Comparison of ENCODE assay signal across 26 cellular contexts in the genomic region with DNA sequence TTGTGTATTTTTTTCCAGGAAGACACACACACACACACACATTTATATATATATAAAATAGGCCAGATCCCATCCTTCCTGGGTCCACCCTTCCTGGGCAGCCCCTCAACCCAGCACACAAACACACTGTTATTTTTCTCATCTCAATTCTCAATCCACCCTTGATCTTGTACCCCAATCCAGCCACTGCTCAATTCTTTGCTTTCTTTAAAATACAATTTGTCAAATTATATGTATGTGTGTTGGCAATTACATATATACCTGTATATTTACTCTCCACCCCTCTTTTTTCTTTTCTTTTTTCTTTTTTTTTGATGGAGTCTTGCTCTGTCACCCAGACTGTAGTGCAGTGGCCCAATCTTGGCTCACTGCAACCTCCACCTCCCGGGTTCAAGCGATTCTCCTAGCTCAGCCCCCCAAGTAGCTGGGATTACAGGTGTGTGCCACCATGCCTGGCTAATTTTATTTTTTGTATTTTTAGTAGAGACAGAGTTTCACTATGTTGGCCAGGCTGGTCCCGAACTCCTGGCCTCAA.
DNase-seq lines count a peak whose midpoint lies in the region; ATAC-seq, FAIRE-seq and TF ChIP-seq lines count a peak whose summit lies in the region.
"Had no signal": no experiment of that assay in that cellular context is flagged by ENCODE, and none has a peak within 500 bp of the region (broad histone marks: within the 10 kb centered on the region; RNA-seq: fewer than 3 reads in every experiment).

No MANE protein-coding gene starts in this region.

- no peak for FAIRE-seq in H1 (lab: Jason Lieb, UNC)
- FAIRE-seq: GM12892, H54, RCC 7860 had no signal

- POLR2A ChIA-PET in H1 (lab: Charles Lee; ENCODE audit: partially characterized antibody), result interaction anchor here (1.0 kb wide), 1 partner anchor 10 kb away, joined by 3 read pairs; no protein-coding TSS in a partner anchor

- no peaks in the 10 kb centered on the region for H3K79me2 ChIP-seq in H1 (ENCODE audit: control insufficient read depth in 1 of 2, insufficient read depth in 2 of 2, low read length in 2 of 2)

- no peak overlapping the region for H2AK5ac ChIP-seq in H1 (ENCODE audit: low read depth, low read length)

- no peaks in the 10 kb centered on the region for H3K27me3 Mint-ChIP-seq in stimulated activated naive CD8-positive, alpha-beta T cell treated with anti-CD3 and anti-CD28 coated beads, Interleukin-15, Interleukin-2, amounts not matched to agents 100 ng/mL and 50 ng/mL, for 24 hours
- no peaks in the 10 kb centered on the region for H3K27me3 Mint-ChIP-seq in naive B cell
- H3K27me3 Mint-ChIP-seq: CD4-positive, CD25-positive, alpha-beta regulatory T cell had no signal

- CTCF ChIA-PET in H1 (lab: Charles Lee; ENCODE audit: partially characterized antibody), result interaction anchor here (1.1 kb wide), 1 partner anchor 8 kb away, joined by 6 read pairs; no protein-coding TSS in a partner anchor

- no peak overlapping the region for H4K8ac ChIP-seq in H1 (ENCODE audit: extremely low read depth, insufficient read depth, low read length)

- H3K4ac ChIP-seq in H1 (replicated peaks; ENCODE audit: insufficient read length, low read depth, low read length), result no peak overlapping the region

- no peak overlapping the region for H3K4me3 Mint-ChIP-seq in stimulated activated naive CD8-positive, alpha-beta T cell treated with anti-CD3 and anti-CD28 coated beads, Interleukin-15, Interleukin-2, amounts not matched to agents 100 ng/mL and 50 ng/mL, for 24 hours
- H3K4me3 Mint-ChIP-seq in naive B cell, result no peak overlapping the region
- H3K4me3 Mint-ChIP-seq: activated T-cell treated with anti-CD3 and anti-CD28 coated beads, Interleukin-2, amount 50 U/mL, for 4 hours; CD4-positive, CD25-positive, alpha-beta regulatory T cell; immature natural killer cell; T-helper 1 cell treated with Interleukin-12 subunit alpha and Interleukin-12 subunit beta and Interleukin-4 antibody, amounts not matched to agents 30 μg/mL and 1 μg/mL, for 36 hours had no signal

- ATAC-seq in stimulated activated naive CD8-positive, alpha-beta T cell treated with anti-CD3 and anti-CD28 coated beads, Interleukin-15, Interleukin-2, amounts not matched to agents 100 U/mL and 50 U/mL, for 24 hours, result no peak
- ATAC-seq in naive B cell (ENCODE audit: low read depth in 2 of 2), result no peak
- ATAC-seq: activated T-cell treated with anti-CD3 and anti-CD28 coated beads, Interleukin-2, amount 50 U/mL, for 4 hours; left ventricle myocardium superior had no signal

- intact Hi-C loops in vagina (cut with DNase I), result no loop called here

- no peak overlapping the region for H2BK12ac ChIP-seq in H1 (ENCODE audit: low read depth, low read length)

- no peaks in the 10 kb centered on the region for H3K36me3 Mint-ChIP-seq in stimulated activated naive CD8-positive, alpha-beta T cell treated with anti-CD3 and anti-CD28 coated beads, Interleukin-15, Interleukin-2, amounts not matched to agents 100 ng/mL and 50 ng/mL, for 24 hours (ENCODE audit: low read depth)
- H3K36me3 Mint-ChIP-seq in naive B cell, result no peaks in the 10 kb centered on the region
- H3K36me3 Mint-ChIP-seq: immature natural killer cell had no signal

- no peaks in the 10 kb centered on the region for H3K36me3 ChIP-seq in H1 (ENCODE audit: control insufficient read depth in 2 of 4, insufficient read depth in 4 of 4, low read length in 3 of 4)
- H3K36me3 ChIP-seq in vagina, result no peaks in the 10 kb centered on the region
- H3K36me3 ChIP-seq: SJSA1 had no signal

- H2BK5ac ChIP-seq in H1 (ENCODE audit: low read depth, low read length), result no peak overlapping the region

- H3K14ac ChIP-seq in H1 (ENCODE audit: insufficient read length), result no peak overlapping the region

- no peak for TF ChIP-seq EP300 in H1 (IDR thresholded peaks at IDR 0.05; ENCODE audit: borderline replicate concordance in 1 of 2, low read depth in 2 of 2, low read length in 2 of 2)

- DNase-seq in stimulated activated naive CD8-positive, alpha-beta T cell treated with anti-CD3 and anti-CD28 coated beads, Interleukin-15, Interleukin-2, amounts not matched to agents 100 U/mL and 50 U/mL, for 24 hours, result no peak
- no peak for DNase-seq in H1 (ENCODE audit: low read depth in 1 of 2, low spot score in 2 of 2)
- no peak for DNase-seq in naive B cell
- no peak for DNase-seq in HK-2 (ENCODE audit: unreplicated experiment)
- no peak for DNase-seq in NCI-H2029 (lab: John Stamatoyannopoulos, UW)
- DNase-seq in vagina (ENCODE audit: extremely low spot score in 2 of 2), result no peak
- DNase-seq in GM10266 (ENCODE audit: extremely low spot score), result no peak
- DNase-seq: activated T-cell treated with anti-CD3 and anti-CD28 coated beads, Interleukin-2, amount 50 U/mL, for 4 hours; CD4-positive, CD25-positive, alpha-beta regulatory T cell; dermis blood vessel endothelial cell; DMS79; immature natural killer cell; left ventricle myocardium superior; NCI-H1105 treated with DMSO at 0.1 percent for 48 hours; NCI-H2081 treated with DMSO at 0.1 percent for 48 hours; NCI-H510A; NK-92 treated with Interleukin-12 subunit alpha and Interleukin-12 subunit beta, amount 100 ng/mL, for 24 hours; nucleus accumbens; stimulated activated CD4-positive, alpha-beta T cell treated with anti-CD3 and anti-CD28 coated beads, Interleukin-4, amount 100 ng/mL, for 4 hours; substantia nigra had no signal

- H3K9me3 Mint-ChIP-seq in stimulated activated naive CD8-positive, alpha-beta T cell treated with anti-CD3 and anti-CD28 coated beads, Interleukin-15, Interleukin-2, amounts not matched to agents 100 ng/mL and 50 ng/mL, for 24 hours, result no peaks in the 10 kb centered on the region
- H3K9me3 Mint-ChIP-seq in naive B cell, result no peaks in the 10 kb centered on the region
- H3K9me3 Mint-ChIP-seq: activated T-cell treated with anti-CD3 and anti-CD28 coated beads, Interleukin-2, amount 50 U/mL, for 4 hours; CD4-positive, CD25-positive, alpha-beta regulatory T cell; immature natural killer cell; T-helper 1 cell treated with Interleukin-12 subunit alpha and Interleukin-12 subunit beta and Interleukin-4 antibody, amounts not matched to agents 30 μg/mL and 1 μg/mL, for 36 hours had no signal

- H3K79me1 ChIP-seq in H1 (ENCODE audit: low read depth, low read length), result no peaks in the 10 kb centered on the region

- H3K4me3 ChIP-seq in H1 (ENCODE audit: extremely low read depth in 1 of 4, insufficient read depth in 2 of 4, low read depth in 3 of 4, low read length in 4 of 4), result no peak overlapping the region
- no peak overlapping the region for H3K4me3 ChIP-seq in vagina
- H3K4me3 ChIP-seq: SJSA1 had no signal

- H3K4me1 Mint-ChIP-seq in stimulated activated naive CD8-positive, alpha-beta T cell treated with anti-CD3 and anti-CD28 coated beads, Interleukin-15, Interleukin-2, amounts not matched to agents 100 ng/mL and 50 ng/mL, for 24 hours (ENCODE audit: low read depth), result peaks cover 12% of the 10 kb centered on the region
- H3K4me1 Mint-ChIP-seq in naive B cell, result no peaks in the 10 kb centered on the region

- no peak for TF ChIP-seq RAD21 in H1 (IDR thresholded peaks at IDR 0.05 in 1 of 2, conservative IDR thresholded peaks at IDR 0.05 in 1 of 2; ENCODE audit: low read depth in 2 of 2, low read length in 2 of 2)

- TF ChIP-seq POLR2A in H1 (IDR thresholded peaks at IDR 0.05; ENCODE audit: control extremely low read depth in 1 of 2, low read depth in 2 of 2, low read length in 2 of 2) (no peak), vagina (IDR thresholded peaks at IDR 0.05) (no peak)

- no peaks in the 10 kb centered on the region for H3K23me2 ChIP-seq in H1 (ENCODE audit: low read depth, low read length)

- no peak overlapping the region for H2BK120ac ChIP-seq in H1 (replicated peaks; ENCODE audit: low read depth, low read length)

- 88% methylated on average over 3 of the region's 3 CpGs; no CpG with 5 or more reads in 1 of the 2 experiments for WGBS in H1 (ENCODE audit: extremely low coverage in 1 of 2, insufficient coverage in 1 of 2, insufficient read length in 1 of 2, insufficient replicate concordance in 2 of 2, low coverage in 1 of 2, low lambda C conversion rate in 2 of 2, missing lambda C conversion rate in 1 of 2), 2 experiments

- no peak overlapping the region for H4K91ac ChIP-seq in H1 (replicated peaks; ENCODE audit: insufficient read length, low read length)

- no peak overlapping the region for H4K5ac ChIP-seq in H1 (ENCODE audit: insufficient read length, low read depth, low read length)

- no peak overlapping the region for H2BK20ac ChIP-seq in H1 (ENCODE audit: low read length)

- no peak overlapping the region for H3K56ac ChIP-seq in H1 (replicated peaks; ENCODE audit: insufficient read length, low read depth, low read length)

- H3K9ac ChIP-seq in H1 (replicated peaks in 1 of 4; ENCODE audit: extremely low read depth in 1 of 4, low read depth in 3 of 4, low read length in 3 of 4), result no peak overlapping the region

- 0 out of 2 replicates have a peak overlapping the region, but pooled peaks have one; percentile 59 for H2AFZ ChIP-seq in H1 (ENCODE audit: low read length)

- no peak overlapping the region for H3K18ac ChIP-seq in H1 (ENCODE audit: extremely low read depth, low read length)

- H3K27ac Mint-ChIP-seq in stimulated activated naive CD8-positive, alpha-beta T cell treated with anti-CD3 and anti-CD28 coated beads, Interleukin-15, Interleukin-2, amounts not matched to agents 100 ng/mL and 50 ng/mL, for 24 hours, result peak overlapping the region; percentile 64
- H3K27ac Mint-ChIP-seq in naive B cell, result peak overlapping the region in 4 of 6 donors; percentile 1 to 67 (median 16)
- H3K27ac Mint-ChIP-seq: T-helper 1 cell treated with Interleukin-12 subunit alpha and Interleukin-12 subunit beta and Interleukin-4 antibody, amounts not matched to agents 30 μg/mL and 1 μg/mL, for 36 hours had no signal

- TF ChIP-seq CTCF in H1 (IDR thresholded peaks at IDR 0.05; ENCODE audit: control extremely low read depth in 1 of 3, insufficient read depth in 1 of 3, low read depth in 1 of 3, low read length in 3 of 3) (no peak), vagina (IDR thresholded peaks at IDR 0.05) (no peak), GM10266 (IDR thresholded peaks at IDR 0.05; ENCODE audit: control insufficient read depth, insufficient read depth, low read depth, missing control alignments) (no peak)

- H4K20me1 ChIP-seq in H1 (replicated peaks in 1 of 2; ENCODE audit: control insufficient read depth in 1 of 2, insufficient read depth in 2 of 2, low read length in 2 of 2), result no peaks in the 10 kb centered on the region

- no peak overlapping the region for H3K4me2 ChIP-seq in H1 (ENCODE audit: insufficient read depth in 1 of 2, low read depth in 2 of 2, low read length in 2 of 2)

- no peak overlapping the region for H3K23ac ChIP-seq in H1 (ENCODE audit: insufficient read length)

- H3K4me1 ChIP-seq in H1 (replicated peaks in 1 of 4; ENCODE audit: control insufficient read depth in 3 of 4, insufficient read depth in 4 of 4, low read length in 3 of 4), result no peaks in the 10 kb centered on the region; a peak in 2 of 7 replicates
- peaks cover 30% of the 10 kb centered on the region for H3K4me1 ChIP-seq in vagina

- no peak overlapping the region for H2BK15ac ChIP-seq in H1 (ENCODE audit: low read length)

- H3K9me3 ChIP-seq in H1 (ENCODE audit: insufficient read depth in 2 of 2, low read depth in 1 of 2, low read length in 1 of 2), result no peaks in the 10 kb centered on the region
- H3K9me3 ChIP-seq in vagina, result no peaks in the 10 kb centered on the region
- H3K9me3 ChIP-seq: SJSA1 had no signal

- no peak overlapping the region for H3K27ac ChIP-seq in H1 (ENCODE audit: low read depth, low read length)
- no peak overlapping the region for H3K27ac ChIP-seq in vagina
- H3K27ac ChIP-seq: SJSA1 had no signal

- no peaks in the 10 kb centered on the region for H3K27me3 ChIP-seq in H1 (replicated peaks in 1 of 4; ENCODE audit: control insufficient read depth in 3 of 4, extremely low read depth in 1 of 4, insufficient read depth in 3 of 4, low read length in 3 of 4)
- H3K27me3 ChIP-seq in vagina, result no peaks in the 10 kb centered on the region
- H3K27me3 ChIP-seq: SJSA1 had no signal
